ENCODE assay signal across 1 cellular context in genomic region chr9:135608999-135609317, GRCh38.
TF ChIP-seq lines count a peak whose summit lies in the region.

No MANE protein-coding gene starts in this region.

TF ChIP-seq in H1, 55 proteins besides CTCF, POLR2A, EP300 and RAD21:
- no peak for TF ChIP-seq PHF8 (conservative IDR thresholded peaks at IDR 0.05; ENCODE audit: low read depth, low read length)
- no peak for TF ChIP-seq SIN3A (conservative IDR thresholded peaks at IDR 0.05 in 1 of 2, IDR thresholded peaks at IDR 0.05 in 1 of 2; ENCODE audit: low read depth in 1 of 2, low read length in 2 of 2)
- TF ChIP-seq CEBPB (IDR thresholded peaks at IDR 0.05; ENCODE audit: low read depth, low read length), result no peak
- TF ChIP-seq SUZ12 (IDR thresholded peaks at IDR 0.05; ENCODE audit: low read length), result no peak
- TF ChIP-seq MAX (IDR thresholded peaks at IDR 0.05), result no peak
- no peak for TF ChIP-seq SP2 (IDR thresholded peaks at IDR 0.05; ENCODE audit: low read length)
- no peak for TF ChIP-seq RNF2 (IDR thresholded peaks at IDR 0.05; ENCODE audit: borderline replicate concordance, low read depth, low read length, missing control alignments, poor library complexity, severe bottlenecking)
- no peak for TF ChIP-seq GABPA (IDR thresholded peaks at IDR 0.05; ENCODE audit: borderline replicate concordance, insufficient read depth, low read length)
- no peak for TF ChIP-seq RFX5 (IDR thresholded peaks at IDR 0.05; ENCODE audit: borderline replicate concordance, low read depth, low read length)
- TF ChIP-seq POLR2AphosphoS5 (IDR thresholded peaks at IDR 0.05; ENCODE audit: low read depth, low read length), result no peak
- TF ChIP-seq CBX5 (IDR thresholded peaks at IDR 0.05; ENCODE audit: low read depth, low read length), result no peak
- TF ChIP-seq FOSL1 (IDR thresholded peaks at IDR 0.05; ENCODE audit: insufficient read depth, low read depth, low read length), result no peak
- TF ChIP-seq CHD2 (IDR thresholded peaks at IDR 0.05; ENCODE audit: low read length), result no peak
- no peak for TF ChIP-seq MAFK (IDR thresholded peaks at IDR 0.05; ENCODE audit: low read depth, low read length)
- no peak for TF ChIP-seq TAF1 (IDR thresholded peaks at IDR 0.05; ENCODE audit: low read depth, low read length)
- no peak for TF ChIP-seq BCL11A (IDR thresholded peaks at IDR 0.05; ENCODE audit: low read depth in 2 of 2, low read length in 2 of 2)
- no peak for TF ChIP-seq SP1 (IDR thresholded peaks at IDR 0.05; ENCODE audit: low read depth, low read length)
TF ChIP-seq in H1: peak in this region for 0.
